Comparison of ENCODE assay signal across 17 cellular contexts in the genomic region with DNA sequence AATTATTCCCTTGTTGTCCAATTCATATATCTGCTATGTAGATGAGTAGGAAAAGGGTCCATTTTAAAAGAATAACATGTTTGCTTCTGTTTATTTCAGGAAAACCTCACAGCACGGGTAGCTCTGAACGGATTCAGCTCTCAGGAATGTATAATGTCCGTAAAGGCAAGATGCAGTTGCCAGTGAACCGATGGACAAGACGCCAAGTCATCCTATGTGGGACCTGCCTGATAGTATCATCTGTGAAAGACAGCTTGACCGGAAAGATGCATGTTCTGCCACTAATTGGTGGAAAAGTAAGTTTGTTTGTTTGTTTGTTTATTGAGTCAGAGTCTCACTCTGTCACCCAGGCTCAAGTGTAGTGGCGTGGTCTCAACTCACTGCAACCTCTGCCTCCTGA.
DNase-seq lines count a peak whose midpoint lies in the region; ATAC-seq, FAIRE-seq and TF ChIP-seq lines count a peak whose summit lies in the region.
"Had no signal": no experiment of that assay in that cellular context is flagged by ENCODE, and none has a peak within 500 bp of the region (broad histone marks: within the 10 kb centered on the region; RNA-seq: fewer than 3 reads in every experiment).

No MANE protein-coding gene starts in this region.

- no peak for TF ChIP-seq POLR2A in GM12891 (IDR thresholded peaks at IDR 0.05; ENCODE audit: low read depth, low read length)

- no peak overlapping the region for H3K4me3 ChIP-seq in choroid plexus epithelial cell (ENCODE audit: low read depth, low read length)
- H3K4me3 ChIP-seq: BLaER1 treated with 17β-estradiol and CSF1 and Interleukin-3, amounts not matched to agents 10 nM and 100 nM; GM23248 had no signal

- DNase-seq in GM12891 (ENCODE audit: insufficient read length, low spot score) (no peak), amniotic epithelial cell (ENCODE audit: low read depth) (peak; percentile 63), choroid plexus epithelial cell (ENCODE audit: low read depth) (peak; percentile 66)
- DNase-seq in stimulated activated naive CD4-positive, alpha-beta T cell (lab: John Stamatoyannopoulos, UW), result no peak
- DNase-seq: Calu3; CD8-positive, alpha-beta T cell; GM23248; Kasumi-1; NCI-H1694 treated with DMSO at 0.1 percent for 48 hours; NCI-H2081 treated with DMSO at 0.1 percent for 48 hours; NCI-H446; NCI-H526; Right ventricle myocardium superior had no signal

- ATAC-seq in HG02798 (IDR thresholded peaks at IDR 0.05; ENCODE audit: poor library complexity, unreplicated experiment) (no peak), HG03378 (IDR thresholded peaks at IDR 0.05; ENCODE audit: unreplicated experiment) (no peak), HG02588 (IDR thresholded peaks at IDR 0.05; ENCODE audit: unreplicated experiment) (no peak)
- ATAC-seq: CD8-positive, alpha-beta T cell had no signal

- peak; percentile 16 for FAIRE-seq in GM12891 (lab: Jason Lieb, UNC)

- no peak for TF ChIP-seq CTCF in choroid plexus epithelial cell (conservative IDR thresholded peaks at IDR 0.05; ENCODE audit: low read depth, low read length)

TF ChIP-seq in GM12891, 5 proteins besides CTCF, POLR2A, EP300 and RAD21:
- TF ChIP-seq POLR2AphosphoS5 (IDR thresholded peaks at IDR 0.05; ENCODE audit: low read depth, low read length), result no peak
- no peak for TF ChIP-seq SPI1 (IDR thresholded peaks at IDR 0.05; ENCODE audit: low read depth, low read length)
- TF ChIP-seq PAX5 (IDR thresholded peaks at IDR 0.05; ENCODE audit: insufficient read depth, low read length, severe bottlenecking), result no peak
- no peak for TF ChIP-seq POU2F2 (IDR thresholded peaks at IDR 0.05; ENCODE audit: low read depth, low read length)
- no peak for TF ChIP-seq TAF1 (IDR thresholded peaks at IDR 0.05; ENCODE audit: low read depth, low read length)

Comparison
In these comparisons a context has a peak if more than half of its experiments do, and no peak if none do; other contexts are left out.
1. DNase-seq: peak in amniotic epithelial cell (single experiment) and choroid plexus epithelial cell (single experiment); none in GM12891 (single experiment) and stimulated activated naive CD4-positive, alpha-beta T cell (0 of 6).